ENCODE assay signal across 8 cellular contexts in the genomic region with DNA sequence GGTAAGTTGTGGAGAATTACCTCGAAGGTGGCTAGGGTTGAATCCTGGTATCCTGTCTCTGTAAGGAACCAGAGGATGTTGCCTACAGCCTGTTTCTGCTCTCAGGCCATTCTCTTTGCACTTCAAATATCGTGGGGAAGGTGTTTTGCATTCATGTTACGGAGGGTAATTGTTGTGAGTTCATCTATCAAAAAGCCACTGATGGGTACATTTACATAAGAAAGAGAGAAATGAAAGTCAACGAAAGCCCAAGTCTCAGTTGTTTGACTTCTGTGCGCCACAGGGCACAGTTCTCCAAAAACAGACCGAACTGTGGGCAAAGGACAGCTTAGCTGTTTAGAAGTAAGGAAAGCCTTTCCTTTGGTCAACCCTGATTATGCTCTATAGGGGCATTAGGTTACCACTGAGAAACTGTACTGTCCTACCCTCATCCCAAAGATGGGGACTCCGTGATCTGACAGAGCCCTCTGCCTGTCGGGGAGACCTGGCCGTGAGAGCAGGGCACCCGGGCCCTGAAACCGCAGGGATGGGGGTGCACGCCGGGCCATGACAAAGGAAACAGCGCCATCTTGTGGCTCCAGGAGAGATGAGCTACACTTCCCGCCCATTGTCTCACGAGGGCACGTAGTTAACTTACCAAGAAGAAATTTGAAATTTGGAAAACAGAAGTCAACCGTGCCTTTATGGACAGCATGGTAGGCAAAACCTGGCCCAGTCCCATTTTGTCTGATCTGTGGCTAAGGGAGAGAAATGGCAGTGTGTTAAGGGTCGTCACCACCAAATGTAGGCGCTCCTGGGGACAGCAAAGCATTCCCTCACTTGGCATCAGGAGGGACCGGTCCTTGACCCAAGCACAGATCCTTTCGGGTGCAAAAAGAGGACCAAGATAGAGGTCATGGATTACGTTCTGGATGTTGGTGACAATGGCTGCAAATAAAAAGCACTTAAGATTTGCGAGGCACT.
DNase-seq lines count a peak whose midpoint lies in the region; ATAC-seq lines count a peak whose summit lies in the region.

No MANE protein-coding gene starts in this region.

- in situ Hi-C loops in ACHN (cut with HindIII; ENCODE audit: low pct_ligation_motif_present, low pct_unique_long_range_greater_than_20kb, low sequenced_read_pairs), result no loop called here

- peak; percentile 82 for ATAC-seq in GM18498 (IDR thresholded peaks at IDR 0.05; ENCODE audit: unreplicated experiment)
- ATAC-seq in HG03097 (IDR thresholded peaks at IDR 0.05; ENCODE audit: low FRiP score, unreplicated experiment), result peak; percentile 67

- DNase-seq in ACHN, result peak; percentile 72
- DNase-seq in NCI-H460 (ENCODE audit: extremely low read depth, low read depth), result peak; percentile 45
- DNase-seq in activated CD4-positive, alpha-beta T cell treated with anti-CD3 and anti-CD28 coated beads, Interleukin-2, amount 50 U/mL, for 48 hours, result peak; percentile 65 to 72
- peak; percentile 6 for DNase-seq in effector CD8-positive, alpha-beta T cell (lab: John Stamatoyannopoulos, UW)
- peak; percentile 64 to 65 for DNase-seq in lung microvascular endothelial cell (ENCODE audit: low read depth in 2 of 2)
- peak; percentile 4 for DNase-seq in stimulated activated CD8-positive, alpha-beta memory T cell treated with anti-CD3 and anti-CD28 coated beads, Interleukin-12 subunit alpha, Interleukin-12 subunit beta, amount 100 ng/mL, for 4 hours (ENCODE audit: low read depth)

Comparison
In these comparisons a context has a peak if more than half of its experiments do, and no peak if none do; other contexts are left out.
1. Peak in every context shown above with its lines: DNase-seq and ATAC-seq.
2. DNase-seq: peak in every context shown above with its lines; median percentile 72 in ACHN; 68 in activated CD4-positive, alpha-beta T cell treated with anti-CD3 and anti-CD28 coated beads, Interleukin-2, amount 50 U/mL, for 48 hours; 64 in lung microvascular endothelial cell; 45 in NCI-H460; 6 in effector CD8-positive, alpha-beta T cell; 4 in stimulated activated CD8-positive, alpha-beta memory T cell treated with anti-CD3 and anti-CD28 coated beads, Interleukin-12 subunit alpha, Interleukin-12 subunit beta, amount 100 ng/mL, for 4 hours.